Comparison of ENCODE assay signal across 7 cellular contexts in the genomic region with DNA sequence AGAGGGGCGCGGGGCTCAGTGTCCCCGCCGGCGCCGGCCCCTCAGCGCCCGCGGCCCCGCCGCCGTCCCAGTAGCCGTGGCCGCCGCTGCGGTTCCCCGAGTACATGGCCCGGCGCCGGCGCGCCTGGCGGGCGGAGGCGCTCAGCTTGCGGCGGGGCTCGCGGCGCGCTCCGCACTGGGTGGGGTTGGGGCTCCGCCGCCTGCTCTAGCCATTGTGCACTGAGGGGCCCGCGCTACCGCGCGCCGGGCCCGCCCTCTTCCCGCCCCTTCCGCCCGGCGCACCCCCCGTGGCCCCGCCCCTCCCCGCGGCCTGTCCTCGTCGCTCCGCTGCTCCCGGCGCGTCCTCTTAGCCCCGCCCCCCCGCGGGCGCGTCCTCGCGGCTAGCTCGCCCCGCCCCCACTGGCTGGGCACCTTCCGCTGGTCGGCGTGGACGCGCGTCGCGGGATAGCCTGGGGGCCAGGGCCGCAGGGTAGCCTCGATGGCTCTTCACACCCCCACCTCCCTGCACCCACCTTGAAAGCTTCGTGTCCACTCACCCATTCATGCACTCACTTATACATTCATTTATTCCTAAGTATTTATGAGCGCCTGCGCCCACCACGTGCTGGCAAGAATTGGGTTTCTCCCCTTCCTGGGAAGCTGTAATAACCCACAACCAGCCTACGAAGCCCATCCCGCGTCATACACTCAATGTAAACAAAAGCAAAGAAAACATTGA. TPM values are rescaled to one million over a fixed set of nuclear protein-coding genes. Genes with fewer than 3 reads are reported as not detected.
DNase-seq lines count a peak whose midpoint lies in the region; ATAC-seq and TF ChIP-seq lines count a peak whose summit lies in the region.

A gene with protein sequence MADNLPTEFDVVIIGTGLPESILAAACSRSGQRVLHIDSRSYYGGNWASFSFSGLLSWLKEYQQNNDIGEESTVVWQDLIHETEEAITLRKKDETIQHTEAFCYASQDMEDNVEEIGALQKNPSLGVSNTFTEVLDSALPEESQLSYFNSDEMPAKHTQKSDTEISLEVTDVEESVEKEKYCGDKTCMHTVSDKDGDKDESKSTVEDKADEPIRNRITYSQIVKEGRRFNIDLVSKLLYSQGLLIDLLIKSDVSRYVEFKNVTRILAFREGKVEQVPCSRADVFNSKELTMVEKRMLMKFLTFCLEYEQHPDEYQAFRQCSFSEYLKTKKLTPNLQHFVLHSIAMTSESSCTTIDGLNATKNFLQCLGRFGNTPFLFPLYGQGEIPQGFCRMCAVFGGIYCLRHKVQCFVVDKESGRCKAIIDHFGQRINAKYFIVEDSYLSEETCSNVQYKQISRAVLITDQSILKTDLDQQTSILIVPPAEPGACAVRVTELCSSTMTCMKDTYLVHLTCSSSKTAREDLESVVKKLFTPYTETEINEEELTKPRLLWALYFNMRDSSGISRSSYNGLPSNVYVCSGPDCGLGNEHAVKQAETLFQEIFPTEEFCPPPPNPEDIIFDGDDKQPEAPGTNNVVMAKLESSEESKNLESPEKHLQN (minus strand): TSS at position 221 of the 718 bp plus-strand sequence. CDS start 4,603 bp downstream, outside the sequence.
A gene with protein sequence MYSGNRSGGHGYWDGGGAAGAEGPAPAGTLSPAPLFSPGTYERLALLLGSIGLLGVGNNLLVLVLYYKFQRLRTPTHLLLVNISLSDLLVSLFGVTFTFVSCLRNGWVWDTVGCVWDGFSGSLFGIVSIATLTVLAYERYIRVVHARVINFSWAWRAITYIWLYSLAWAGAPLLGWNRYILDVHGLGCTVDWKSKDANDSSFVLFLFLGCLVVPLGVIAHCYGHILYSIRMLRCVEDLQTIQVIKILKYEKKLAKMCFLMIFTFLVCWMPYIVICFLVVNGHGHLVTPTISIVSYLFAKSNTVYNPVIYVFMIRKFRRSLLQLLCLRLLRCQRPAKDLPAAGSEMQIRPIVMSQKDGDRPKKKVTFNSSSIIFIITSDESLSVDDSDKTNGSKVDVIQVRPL (minus strand): TSS at position 221 of the 718 bp plus-strand sequence. CDS start 115 bp downstream, at position 106.

- in situ Hi-C loops in astrocyte of the spinal cord (cut with HindIII; ENCODE audit: low sequenced_read_pairs), result no loop called here

- DNase-seq in NCI-H2029 treated with DMSO at 0.1 percent for 48 hours (lab: John Stamatoyannopoulos, UW) (peak; percentile 20), T1000 (lab: John Stamatoyannopoulos, UW) (peak; percentile 72), astrocyte of the spinal cord (ENCODE audit: low read depth, low spot score) (peak; percentile 88), hypothalamus (lab: John Stamatoyannopoulos, UW) (peak; percentile 25 to 98 (median 88)), sciatic nerve (ENCODE audit: low spot score) (peak; percentile 97)

- peak within 1 kb of the TSS; percentile 92 for H3K4me3 ChIP-seq in astrocyte of the spinal cord (ENCODE audit: low read depth, low read length)

- ATAC-seq in GM18508 (IDR thresholded peaks at IDR 0.05; ENCODE audit: insufficient read depth, unreplicated experiment), result peak; percentile 42
- peak; percentile 97 for ATAC-seq in HG02970 (IDR thresholded peaks at IDR 0.05; ENCODE audit: low FRiP score, unreplicated experiment)
- ATAC-seq in sciatic nerve, result peak; percentile 98

- intact Hi-C loops in sciatic nerve (cut with DNase I), result no loop called here

- no peak for TF ChIP-seq CTCF in astrocyte of the spinal cord (IDR thresholded peaks at IDR 0.05; ENCODE audit: low read depth, low read length)

RNA-seq across cellular contexts. Expression of the first gene that starts in this region (rescaled TPM):
- total RNA-seq in sciatic nerve, result 12.0 TPM

RNA-seq across cellular contexts. Expression of the second gene that starts in this region (rescaled TPM):
- total RNA-seq in sciatic nerve, result 16.9 TPM

Comparison
In these comparisons a context has a peak if more than half of its experiments do, and no peak if none do; other contexts are left out.
1. Peak in every context shown above with its lines: DNase-seq, ATAC-seq and H3K4me3 ChIP-seq.
2. ATAC-seq: peak in every context shown above with its lines; median percentile 98 in sciatic nerve; 97 in HG02970; 42 in GM18508.
3. DNase-seq: peak in every context shown above with its lines; median percentile 97 in sciatic nerve; 88 in astrocyte of the spinal cord; 88 in hypothalamus; 72 in T1000; 20 in NCI-H2029 treated with DMSO at 0.1 percent for 48 hours.